Comparison of ENCODE assay signal across 17 cellular contexts in genomic region chr1:71054281-71054731, GRCh38. TPM values are rescaled to one million over a fixed set of nuclear protein-coding genes. Genes with fewer than 3 reads are reported as not detected.
DNase-seq lines count a peak whose midpoint lies in the region; ATAC-seq and TF ChIP-seq lines count a peak whose summit lies in the region.
"Had no signal": no experiment of that assay in that cellular context is flagged by ENCODE, and none has a peak within 500 bp of the region (broad histone marks: within the 10 kb centered on the region; RNA-seq: fewer than 3 reads in every experiment).

No MANE protein-coding gene starts in this region.

- ATAC-seq in GM18505 (IDR thresholded peaks at IDR 0.05; ENCODE audit: unreplicated experiment) (no peak), WTC11 (peak; percentile 26), lung (ENCODE audit: insufficient read depth, low FRiP score) (peak; percentile 34), GM18870 (IDR thresholded peaks at IDR 0.05; ENCODE audit: unreplicated experiment) (no peak)
- no peak for ATAC-seq in activated CD8-positive, alpha-beta T cell treated with anti-CD3 and anti-CD28 coated beads, Interleukin-2, amount 10 ng/mL, durations not matched to agents 7 days and 5 days

- no peak overlapping the region for H3K27ac Mint-ChIP-seq in WTC11
- H3K27ac Mint-ChIP-seq in activated CD8-positive, alpha-beta T cell treated with anti-CD3 and anti-CD28 coated beads, Interleukin-2, amount 10 ng/mL, durations not matched to agents 7 days and 5 days = no peak overlapping the region
- H3K27ac Mint-ChIP-seq: activated CD4-positive, alpha-beta T cell treated with anti-CD3 and anti-CD28 coated beads, Interleukin-2, amount 10 ng/mL, durations not matched to agents 7 days and 5 days; activated T-helper 1 cell treated with anti-CD3 and anti-CD28 coated beads, Interleukin-12 subunit alpha, Interleukin-12 subunit beta, Interleukin-2, Interleukin-4 antibody, amounts not matched to agents 30 ng/mL and 10 ng/mL and 1 ng/mL, durations not matched to agents 14 hours and 24 hours and 36 hours had no signal

- peaks cover 10% of the 10 kb centered on the region for H3K27me3 Mint-ChIP-seq in WTC11 (ENCODE audit: low read depth)
- H3K27me3 Mint-ChIP-seq in activated CD8-positive, alpha-beta T cell treated with anti-CD3 and anti-CD28 coated beads, Interleukin-2, amount 10 ng/mL, durations not matched to agents 7 days and 5 days (ENCODE audit: low read depth) = peaks cover 8% of the 10 kb centered on the region

- POLR2A ChIA-PET in WTC11 (lab: Charles Lee) = interaction anchor here (0.8 kb wide), 1 partner anchor 9 kb away, joined by 3 read pairs; no protein-coding TSS in a partner anchor
- POLR2A ChIA-PET in activated CD8-positive, alpha-beta T cell treated with anti-CD3 and anti-CD28 coated beads, Interleukin-2, amount 10 ng/mL, durations not matched to agents 7 days and 5 days (lab: Charles Lee) = no interaction called here

- peaks cover 0 to under 1% of the 10 kb centered on the region in 2 donors for H3K36me3 ChIP-seq in lung (ENCODE audit: control insufficient read depth in 2 of 2, insufficient read depth in 2 of 2, low read length in 2 of 2)
- H3K36me3 ChIP-seq: colonic mucosa had no signal

- H3K9me3 ChIP-seq in lung (ENCODE audit: control insufficient read depth in 2 of 2, insufficient read depth in 1 of 2, low read length in 1 of 2) = no peaks in the 10 kb centered on the region
- H3K9me3 ChIP-seq: BLaER1, colonic mucosa, heart left ventricle had no signal

- no peak overlapping the region for H3K4me3 ChIP-seq in lung
- H3K4me3 ChIP-seq: BLaER1, colonic mucosa, heart left ventricle had no signal

- no peak overlapping the region for H3K4me3 Mint-ChIP-seq in WTC11
- H3K4me3 Mint-ChIP-seq in activated CD8-positive, alpha-beta T cell treated with anti-CD3 and anti-CD28 coated beads, Interleukin-2, amount 10 ng/mL, durations not matched to agents 7 days and 5 days = no peak overlapping the region
- H3K4me3 Mint-ChIP-seq: activated CD4-positive, alpha-beta T cell treated with anti-CD3 and anti-CD28 coated beads, Interleukin-2, amount 10 ng/mL, durations not matched to agents 7 days and 5 days; activated T-helper 1 cell treated with anti-CD3 and anti-CD28 coated beads, Interleukin-12 subunit alpha, Interleukin-12 subunit beta, Interleukin-2, Interleukin-4 antibody, amounts not matched to agents 30 ng/mL and 10 ng/mL and 1 ng/mL, durations not matched to agents 14 hours and 24 hours and 36 hours had no signal

- H3K36me3 Mint-ChIP-seq in WTC11 = peaks cover 6% of the 10 kb centered on the region
- H3K36me3 Mint-ChIP-seq in activated CD8-positive, alpha-beta T cell treated with anti-CD3 and anti-CD28 coated beads, Interleukin-2, amount 10 ng/mL, durations not matched to agents 7 days and 5 days (ENCODE audit: low read depth) = peaks cover 17% of the 10 kb centered on the region

- peak; percentile 20 for TF ChIP-seq POLR2A in GM18505 (IDR thresholded peaks at IDR 0.05; ENCODE audit: borderline replicate concordance, extremely low read depth, insufficient read depth, insufficient read length)

- DNase-seq in Daoy (ENCODE audit: low read depth) = peak; percentile 11
- DNase-seq in WTC11 (ENCODE audit: low spot score) = no peak
- DNase-seq in lung (ENCODE audit: low spot score) = no peak
- no peak for DNase-seq in EL
- DNase-seq in activated CD8-positive, alpha-beta T cell treated with anti-CD3 and anti-CD28 coated beads, Interleukin-2, amount 10 ng/mL, durations not matched to agents 7 days and 5 days = no peak
- DNase-seq in HK-2 (ENCODE audit: unreplicated experiment) = no peak
- DNase-seq: activated CD4-positive, alpha-beta T cell treated with anti-CD3 and anti-CD28 coated beads, Interleukin-2, amount 10 ng/mL, durations not matched to agents 7 days and 5 days; colonic mucosa; NCI-H146; NCI-H526 treated with DMSO at 0.1 percent for 48 hours; T-helper 9 cell had no signal

- no peaks in the 10 kb centered on the region for H3K4me1 ChIP-seq in lung (ENCODE audit: control insufficient read depth in 2 of 2, insufficient read depth in 2 of 2, low read length in 2 of 2)
- H3K4me1 ChIP-seq: colonic mucosa, heart left ventricle had no signal

- 82 to 85% methylated on average over 15 of the region's 15 CpGs for WGBS in lung, 2 donors

- no peaks in the 10 kb centered on the region for H3K4me1 Mint-ChIP-seq in WTC11
- H3K4me1 Mint-ChIP-seq in activated CD8-positive, alpha-beta T cell treated with anti-CD3 and anti-CD28 coated beads, Interleukin-2, amount 10 ng/mL, durations not matched to agents 7 days and 5 days (ENCODE audit: low read depth) = peaks cover 4% of the 10 kb centered on the region
- H3K4me1 Mint-ChIP-seq: activated CD4-positive, alpha-beta T cell treated with anti-CD3 and anti-CD28 coated beads, Interleukin-2, amount 10 ng/mL, durations not matched to agents 7 days and 5 days had no signal

- H3K27me3 ChIP-seq in lung (ENCODE audit: control insufficient read depth, insufficient read depth) = no peaks in the 10 kb centered on the region
- H3K27me3 ChIP-seq: BLaER1, colonic mucosa had no signal

- CTCF ChIA-PET in WTC11 (lab: Charles Lee) = interaction anchor here (1.1 kb wide), 1 partner anchor 369 kb away, joined by 4 read pairs; no protein-coding TSS in a partner anchor
- CTCF ChIA-PET in activated CD8-positive, alpha-beta T cell treated with anti-CD3 and anti-CD28 coated beads, Interleukin-2, amount 10 ng/mL, durations not matched to agents 7 days and 5 days (lab: Charles Lee) = no interaction called here

- no peak for TF ChIP-seq CTCF in WTC11 (IDR thresholded peaks at IDR 0.05)
- TF ChIP-seq CTCF in lung (IDR thresholded peaks at IDR 0.05; ENCODE audit: control extremely low read depth, extremely low read depth) = no peak

- no peaks in the 10 kb centered on the region for H3K9me3 Mint-ChIP-seq in WTC11
- H3K9me3 Mint-ChIP-seq in activated CD8-positive, alpha-beta T cell treated with anti-CD3 and anti-CD28 coated beads, Interleukin-2, amount 10 ng/mL, durations not matched to agents 7 days and 5 days (ENCODE audit: insufficient read depth) = no peaks in the 10 kb centered on the region
- H3K9me3 Mint-ChIP-seq: activated CD4-positive, alpha-beta T cell treated with anti-CD3 and anti-CD28 coated beads, Interleukin-2, amount 10 ng/mL, durations not matched to agents 7 days and 5 days; activated T-helper 1 cell treated with anti-CD3 and anti-CD28 coated beads, Interleukin-12 subunit alpha, Interleukin-12 subunit beta, Interleukin-2, Interleukin-4 antibody, amounts not matched to agents 30 ng/mL and 10 ng/mL and 1 ng/mL, durations not matched to agents 14 hours and 24 hours and 36 hours had no signal

- no peak overlapping the region for H3K27ac ChIP-seq in lung (ENCODE audit: low read depth in 1 of 2, low read length in 1 of 2)
- H3K27ac ChIP-seq: BLaER1, colonic mucosa, heart left ventricle, KMS-11 had no signal

TF ChIP-seq in WTC11, 78 proteins besides CTCF, POLR2A, EP300 and RAD21:
- TF ChIP-seq ELF4 (CRISPR knock-in tag; IDR thresholded peaks at IDR 0.05; ENCODE audit: low read depth) = no peak
- TF ChIP-seq FOXP1 (CRISPR knock-in tag; IDR thresholded peaks at IDR 0.05; ENCODE audit: borderline replicate concordance) = peak; percentile 49; the same call in 1 of the 2 replicates
- TF ChIP-seq NR2C2 (CRISPR knock-in tag; IDR thresholded peaks at IDR 0.05) = no peak
- TF ChIP-seq ZNF512 (CRISPR knock-in tag; IDR thresholded peaks at IDR 0.05; ENCODE audit: borderline replicate concordance) = no peak

RNA-seq across cellular contexts. Expression of gene PTGER3, which starts 6.7 kb away (rescaled TPM):
- under 0.01 and 0.03 TPM in 2 replicates for total RNA-seq in Daoy (2014; rRNA removed; shearing (Covaris generic))
- 0.46 to 0.66 TPM (median 0.50 TPM) in 3 replicates for total RNA-seq in WTC11 (2021)
- total RNA-seq in lung = 1 to 10 TPM; 1.7 to 1.8 TPM
- polyA plus RNA-seq in lung = 1 to 10 TPM in 1 of 2 donors, under 1 TPM in 1; 0.31 to 1.0 TPM
- total RNA-seq in activated CD8-positive, alpha-beta T cell treated with anti-CD3 and anti-CD28 coated beads, Interleukin-2, amount 10 ng/mL, durations not matched to agents 7 days and 5 days = 1 to 10 TPM; 2.8 to 3.4 TPM

RNA-seq across cellular contexts. Expression of gene ZRANB2, which starts 26.5 kb away (rescaled TPM):
- 30.5 and 31.7 TPM in 2 replicates for total RNA-seq in Daoy (2014; rRNA removed; shearing (Covaris generic))
- total RNA-seq in WTC11 (2021) (77.3 to 85.8 TPM (median 80.1 TPM) in 3 replicates), lung (100 to 1,000 TPM in 1 of 2 donors, 10 to 100 TPM in 1; 66.6 to 164 TPM)
- 10 to 100 TPM; 37.1 to 98.4 TPM for polyA plus RNA-seq in lung
- 10 to 100 TPM; 95.9 to 98.6 TPM for total RNA-seq in activated CD8-positive, alpha-beta T cell treated with anti-CD3 and anti-CD28 coated beads, Interleukin-2, amount 10 ng/mL, durations not matched to agents 7 days and 5 days

Comparison
In these comparisons a context has a peak if more than half of its experiments do, and no peak if none do; other contexts are left out.
1. ATAC-seq: peak in WTC11 (single experiment) and lung (single experiment); none in GM18505 (single experiment), GM18870 (single experiment) and activated CD8-positive, alpha-beta T cell treated with anti-CD3 and anti-CD28 coated beads, Interleukin-2, amount 10 ng/mL, durations not matched to agents 7 days and 5 days (single experiment).